24 cellular contexts compared by ENCODE assay signal in the genomic region with DNA sequence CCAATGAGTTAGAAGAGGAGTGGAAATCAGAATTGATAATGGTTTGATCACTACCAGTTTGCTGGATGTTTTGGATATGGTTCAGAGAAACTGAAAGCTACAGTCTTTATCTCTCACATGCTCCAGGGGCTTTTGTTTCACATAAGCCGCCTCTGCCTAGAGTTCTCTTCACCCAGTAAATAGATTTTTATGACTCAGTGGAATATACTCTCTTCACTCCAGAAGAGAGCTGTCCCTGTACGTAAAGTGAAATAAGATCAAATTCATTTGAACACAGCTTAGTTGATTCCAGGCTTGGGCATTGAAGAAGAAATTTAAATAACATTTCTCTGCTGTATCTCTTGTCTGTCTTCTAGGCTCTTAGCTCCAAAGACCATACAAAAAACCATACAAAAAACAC.
"Had no signal": no experiment of that assay in that cellular context is flagged by ENCODE, and none has a peak within 500 bp of the region (broad histone marks: within the 10 kb centered on the region; RNA-seq: fewer than 3 reads in every experiment).

No MANE protein-coding gene starts in this region.

- DNase-seq: Kasumi-1; MM.1S; NCI-H1092 treated with DMSO at 0.1 percent for 48 hours; NCI-H1436; NCI-H1694; NCI-H187 treated with DMSO at 0.1 percent for 48 hours; NCI-H2029 treated with DMSO at 0.1 percent for 48 hours; NCI-H2171; NCI-H446; NCI-H510A; NCI-H524 treated with DMSO at 0.1 percent for 48 hours; NCI-H69; NCI-H774; NK-92 treated with Interleukin-12 subunit alpha and Interleukin-12 subunit beta, amount 100 ng/mL, for 24 hours; PC-9; Peyer's patch; SHP77 treated with DMSO at 0.1 percent for 48 hours; SJCRH30 had no signal

- H3K4me1 ChIP-seq: Peyer's patch, SJCRH30 had no signal

- H3K4me3 Mint-ChIP-seq: IgD-negative memory B cell had no signal

- H3K4me3 ChIP-seq: K562, PC-9, Peyer's patch, SJCRH30 had no signal

- H3K36me3 ChIP-seq: Peyer's patch, SJCRH30 had no signal

- H3K4me2 ChIP-seq: KMS-11, PC-9 had no signal

- H3K27me3 Mint-ChIP-seq: IgD-negative memory B cell had no signal

- H3K9me3 Mint-ChIP-seq: IgD-negative memory B cell had no signal

- FAIRE-seq: HTR-8/SVneo, K562 had no signal

- H3K27me3 ChIP-seq: Peyer's patch, SJCRH30 had no signal

- H2AFZ ChIP-seq: PC-9 had no signal

- H3K27ac ChIP-seq: KMS-11, PC-9, Peyer's patch, SJCRH30 had no signal

- H3K9ac ChIP-seq: KMS-11 had no signal

- H3K27ac Mint-ChIP-seq: IgD-negative memory B cell had no signal

- H3K4me1 Mint-ChIP-seq: IgD-negative memory B cell had no signal

- H3K36me3 Mint-ChIP-seq: IgD-negative memory B cell had no signal

- H3K9me3 ChIP-seq: Peyer's patch, SJCRH30 had no signal

- ATAC-seq: K562, Right ventricle myocardium inferior, SK-N-SH treated with all-trans-retinoic acid at 6 μM for 48 hours had no signal
